ENCODE assay signal across 9 cellular contexts in genomic region chr3:43390255-43390588, GRCh38.
DNase-seq lines count a peak whose midpoint lies in the region; ATAC-seq lines count a peak whose summit lies in the region.
"Had no signal": no experiment of that assay in that cellular context is flagged by ENCODE, and none has a peak within 500 bp of the region (broad histone marks: within the 10 kb centered on the region; RNA-seq: fewer than 3 reads in every experiment).

No MANE protein-coding gene starts in this region.

- no peak for ATAC-seq in HG02678 (IDR thresholded peaks at IDR 0.05; ENCODE audit: unreplicated experiment)

- no peaks in the 10 kb centered on the region for H3K36me3 Mint-ChIP-seq in activated T-helper 2 cell treated with anti-CD3 and anti-CD28 coated beads, Interferon-gamma antibody, Interleukin-2, Interleukin-4, amounts not matched to agents 10 μg/mL and 5 μg/mL and 100 μg/mL, durations not matched to agents 14 hours and 24 hours and 36 hours (ENCODE audit: low read depth)

- H3K36me3 ChIP-seq in skeletal muscle tissue (ENCODE audit: control insufficient read depth in 3 of 3, insufficient read depth in 3 of 3, low read length in 3 of 3) = no peaks in the 10 kb centered on the region

- peaks cover 33% of the 10 kb centered on the region for H3K4me1 Mint-ChIP-seq in activated T-helper 2 cell treated with anti-CD3 and anti-CD28 coated beads, Interferon-gamma antibody, Interleukin-2, Interleukin-4, amounts not matched to agents 10 μg/mL and 5 μg/mL and 100 μg/mL, durations not matched to agents 14 hours and 24 hours and 36 hours (ENCODE audit: low read depth)

- peaks cover 8% of the 10 kb centered on the region for H3K9me3 Mint-ChIP-seq in activated T-helper 2 cell treated with anti-CD3 and anti-CD28 coated beads, Interferon-gamma antibody, Interleukin-2, Interleukin-4, amounts not matched to agents 10 μg/mL and 5 μg/mL and 100 μg/mL, durations not matched to agents 14 hours and 24 hours and 36 hours

- peaks cover 10% of the 10 kb centered on the region for H3K27me3 Mint-ChIP-seq in activated T-helper 2 cell treated with anti-CD3 and anti-CD28 coated beads, Interferon-gamma antibody, Interleukin-2, Interleukin-4, amounts not matched to agents 10 μg/mL and 5 μg/mL and 100 μg/mL, durations not matched to agents 14 hours and 24 hours and 36 hours (ENCODE audit: low read depth)

- peak overlapping the region; percentile 48 for H3K27ac ChIP-seq in skeletal muscle tissue (ENCODE audit: low read depth, low read length)

- H3K4me3 Mint-ChIP-seq in activated T-helper 2 cell treated with anti-CD3 and anti-CD28 coated beads, Interferon-gamma antibody, Interleukin-2, Interleukin-4, amounts not matched to agents 10 μg/mL and 5 μg/mL and 100 μg/mL, durations not matched to agents 14 hours and 24 hours and 36 hours (ENCODE audit: low read depth) = no peak overlapping the region

- no peak overlapping the region for H3K9ac ChIP-seq in skeletal muscle tissue (ENCODE audit: low read depth in 1 of 3, low read length in 3 of 3)

- peak; percentile 13 for DNase-seq in HT1080 (ENCODE audit: low read depth)
- no peak for DNase-seq in activated T-helper 2 cell treated with anti-CD3 and anti-CD28 coated beads, Interferon-gamma antibody, Interleukin-2, Interleukin-4, amounts not matched to agents 10 μg/mL and 5 μg/mL and 100 μg/mL, durations not matched to agents 14 hours and 24 hours and 36 hours (ENCODE audit: low spot score)
- peak; percentile 55 for DNase-seq in glomerular endothelial cell (ENCODE audit: extremely low read depth, low read depth, low spot score)
- no peak for DNase-seq in dedifferentiated amniotic fluid mesenchymal stem cell (ENCODE audit: extremely low spot score)
- DNase-seq in CD1c-positive myeloid dendritic cell (ENCODE audit: extremely low spot score) = no peak
- DNase-seq in pons (ENCODE audit: low spot score) = no peak
- DNase-seq: NCI-H82 had no signal

- peaks cover 21 to 25% (median 25%) of the 10 kb centered on the region in 3 donors for H3K4me1 ChIP-seq in skeletal muscle tissue (ENCODE audit: control insufficient read depth in 3 of 3, insufficient read depth in 3 of 3, low read length in 3 of 3)

- no peak overlapping the region for H3K4me3 ChIP-seq in skeletal muscle tissue (ENCODE audit: low read length in 3 of 3)

- intact Hi-C loops in activated T-helper 2 cell treated with anti-CD3 and anti-CD28 coated beads, Interferon-gamma antibody, Interleukin-2, Interleukin-4, amounts not matched to agents 10 μg/mL and 5 μg/mL and 100 μg/mL, durations not matched to agents 14 hours and 24 hours and 36 hours (cut with micrococcal nuclease) = no loop called here

- H3K9me3 ChIP-seq in skeletal muscle tissue (ENCODE audit: control insufficient read depth in 3 of 3, low read length in 3 of 3) = no peaks in the 10 kb centered on the region

- H3K27me3 ChIP-seq in skeletal muscle tissue (ENCODE audit: control insufficient read depth in 3 of 3, insufficient read depth in 3 of 3, low read length in 3 of 3) = no peaks in the 10 kb centered on the region

- H3K27ac Mint-ChIP-seq in activated T-helper 2 cell treated with anti-CD3 and anti-CD28 coated beads, Interferon-gamma antibody, Interleukin-2, Interleukin-4, amounts not matched to agents 10 μg/mL and 5 μg/mL and 100 μg/mL, durations not matched to agents 14 hours and 24 hours and 36 hours = peak overlapping the region; percentile 71

Comparison
In these comparisons a context has a peak if more than half of its experiments do, and no peak if none do; other contexts are left out.
1. DNase-seq: peak in HT1080 (single experiment) and glomerular endothelial cell (single experiment); none in activated T-helper 2 cell treated with anti-CD3 and anti-CD28 coated beads, Interferon-gamma antibody, Interleukin-2, Interleukin-4, amounts not matched to agents 10 μg/mL and 5 μg/mL and 100 μg/mL, durations not matched to agents 14 hours and 24 hours and 36 hours (single experiment), dedifferentiated amniotic fluid mesenchymal stem cell (single experiment), CD1c-positive myeloid dendritic cell (single experiment) and pons (single experiment).